27 cellular contexts compared by ENCODE assay signal in genomic region chr21:36642777-36643176, GRCh38. TPM values are rescaled to one million over a fixed set of nuclear protein-coding genes. Genes with fewer than 3 reads are reported as not detected.
"Had no signal": no experiment of that assay in that cellular context is flagged by ENCODE, and none has a peak within 500 bp of the region (broad histone marks: within the 10 kb centered on the region; RNA-seq: fewer than 3 reads in every experiment).

No MANE protein-coding gene starts in this region.

- H3K27me3 ChIP-seq: ovary, upper lobe of left lung had no signal

- H3K9me3 ChIP-seq: colonic mucosa, ovary, psoas muscle, thoracic aorta, upper lobe of left lung had no signal

- H3K4me3 ChIP-seq: colonic mucosa, esophagus muscularis mucosa, heart right ventricle, ovary, psoas muscle, sigmoid colon, thoracic aorta, tibial nerve, upper lobe of left lung had no signal

- FAIRE-seq: endothelial cell of umbilical vein, islet of Langerhans, urothelium cell line had no signal

- H3K27ac ChIP-seq: colonic mucosa, esophagus muscularis mucosa, foreskin keratinocyte, heart right ventricle, ovary, psoas muscle, sigmoid colon, thoracic aorta, tibial nerve, upper lobe of left lung had no signal

- DNase-seq: colonic mucosa; effector memory CD4-positive, alpha-beta T cell; foreskin keratinocyte; glutamatergic neuron; heart right ventricle; hippocampal formation; mesenchymal stem cell; naive thymus-derived CD8-positive, alpha-beta T cell; nephron progenitor cell; occipital lobe; ovary; posterior cingulate gyrus; psoas muscle; right cardiac atrium; sigmoid colon; stimulated activated CD4-positive, alpha-beta T cell treated with anti-CD3 and anti-CD28 coated beads, Interleukin-2, amount 100 ng/mL, for 24 hours; stimulated activated CD4-positive, alpha-beta T cell treated with anti-CD3 and anti-CD28 coated beads, Interleukin-4, amount 100 ng/mL, for 24 hours; stimulated activated naive CD8-positive, alpha-beta T cell treated with anti-CD3 and anti-CD28 coated beads, Interleukin-15, Interleukin-2, amounts not matched to agents 100 U/mL and 50 U/mL, for 24 hours; upper lobe of left lung had no signal

- H3K4me1 ChIP-seq: colonic mucosa, esophagus muscularis mucosa, foreskin keratinocyte, psoas muscle, sigmoid colon, tibial nerve had no signal

- H3K36me3 ChIP-seq: colonic mucosa, esophagus muscularis mucosa, heart right ventricle, ovary, sigmoid colon, thoracic aorta, tibial nerve, upper lobe of left lung had no signal

RNA-seq across cellular contexts. Expression of gene SIM2, which starts 56.1 kb away (rescaled TPM):
- total RNA-seq: endothelial cell of umbilical vein; fibroblast of lung; foreskin keratinocyte; lung microvascular endothelial cell; naive thymus-derived CD8-positive, alpha-beta T cell; occipital lobe; right cardiac atrium; sigmoid colon; thoracic aorta; tibial nerve had no signal
